In the genomic region with DNA sequence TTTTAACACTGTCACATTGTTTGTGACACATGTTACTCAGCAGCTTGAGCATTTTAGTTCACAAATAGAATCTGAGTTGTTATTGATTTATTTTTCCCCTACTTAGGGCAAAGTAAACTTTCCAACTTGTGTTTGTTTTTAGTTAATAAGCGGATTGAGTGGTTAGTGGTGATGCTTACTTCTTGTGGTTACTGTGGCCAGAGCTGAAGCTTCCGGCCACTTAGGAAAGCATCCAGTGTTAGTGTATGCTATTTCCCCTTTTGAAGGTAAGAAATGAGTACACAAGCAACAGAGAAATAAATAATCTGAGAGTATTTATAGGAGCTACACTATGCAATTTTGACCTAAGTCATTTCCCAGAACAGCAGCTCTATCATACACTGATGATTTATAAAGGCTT, we compare ENCODE assay signal across 12 cellular contexts.
A peak's percentile ranks its signal among the peaks of the same experiment; 100 is the strongest.
DNase-seq lines count a peak whose midpoint lies in the region; ATAC-seq and TF ChIP-seq lines count a peak whose summit lies in the region.
"Had no signal": no experiment of that assay in that cellular context is flagged by ENCODE, and none has a peak within 500 bp of the region (broad histone marks: within the 10 kb centered on the region; RNA-seq: fewer than 3 reads in every experiment).

No MANE protein-coding gene starts in this region.

- TF ChIP-seq POLR2A in spleen (IDR thresholded peaks at IDR 0.05) = no peak

- TF ChIP-seq CTCF in SU-DHL-6 (IDR thresholded peaks at IDR 0.05; ENCODE audit: insufficient read depth, low read length, poor library complexity, severe bottlenecking) (no peak), spleen (IDR thresholded peaks at IDR 0.05 in 8 of 11, conservative IDR thresholded peaks at IDR 0.05 in 3 of 11) (no peak)

- DNase-seq in RKO (ENCODE audit: low spot score) (no peak), NCI-H748 treated with DMSO at 0.1 percent for 48 hours (lab: John Stamatoyannopoulos, UW) (no peak), GM19238 (ENCODE audit: insufficient read length, low spot score) (no peak), spleen (no peak)
- DNase-seq: activated naive CD4-positive, alpha-beta T cell treated with anti-CD3 and anti-CD28 coated beads for 36 hours; NCI-H2029; retina; T1000 had no signal

- H3K27ac ChIP-seq in SU-DHL-6 (ENCODE audit: low read depth, low read length) (peak overlapping the region; percentile 60), spleen (no peak overlapping the region)

- H4K20me1 ChIP-seq in SU-DHL-6 (ENCODE audit: low read depth, low read length) = no peaks in the 10 kb centered on the region

- H3K4me1 ChIP-seq in spleen = no peaks in the 10 kb centered on the region

- 19 to 30% (median 22%) methylated on average over 2 of the region's 2 CpGs for WGBS in spleen, 5 donors

- no peaks in the 10 kb centered on the region for H3K9me2 ChIP-seq in SU-DHL-6 (replicated peaks; ENCODE audit: insufficient read depth, low read length)

- peak overlapping the region; percentile 48 for H3K4me2 ChIP-seq in SU-DHL-6 (ENCODE audit: low read depth, low read length, poor library complexity, severe bottlenecking)

- ATAC-seq in GM18511 (IDR thresholded peaks at IDR 0.05; ENCODE audit: unreplicated experiment) (peak; percentile 92), GM21723 (IDR thresholded peaks at IDR 0.05; ENCODE audit: unreplicated experiment) (peak; percentile 85), HG03354 (IDR thresholded peaks at IDR 0.05; ENCODE audit: poor library complexity, severe bottlenecking, unreplicated experiment) (peak; percentile 96)

- H3K79me2 ChIP-seq in SU-DHL-6 (ENCODE audit: insufficient read depth, low read length) = no peaks in the 10 kb centered on the region

- H3K4me3 ChIP-seq in SU-DHL-6 (ENCODE audit: insufficient read depth, low read length, poor library complexity, severe bottlenecking) = no peak overlapping the region
- no peak overlapping the region for H3K4me3 ChIP-seq in spleen

- H3K9me3 ChIP-seq in SU-DHL-6 (ENCODE audit: insufficient read depth, low read length) (no peaks in the 10 kb centered on the region), spleen (peaks cover 0 to 7% (median 0%) of the 10 kb centered on the region in 8 donors)

- H3F3A ChIP-seq in SU-DHL-6 (ENCODE audit: insufficient read depth) = no peaks in the 10 kb centered on the region

- H3K9ac ChIP-seq in SU-DHL-6 (ENCODE audit: low read length) = peak overlapping the region; percentile 8; the same call in 1 of the 2 replicates

- intact Hi-C loops in spleen (cut with DNase I; ENCODE audit: low total_unique reads) = no loop called here

- H2AFZ ChIP-seq in SU-DHL-6 (ENCODE audit: low read depth, low read length, severe bottlenecking) = peak overlapping the region; percentile 11

- H3K27me3 ChIP-seq in SU-DHL-6 (ENCODE audit: low read length) (no peaks in the 10 kb centered on the region), spleen (replicated peaks in 1 of 7) (no peaks in the 10 kb centered on the region)

- H3K36me3 ChIP-seq in SU-DHL-6 (ENCODE audit: low read length) (no peaks in the 10 kb centered on the region), spleen (no peaks in the 10 kb centered on the region)
